ENCODE assay signal across 7 cellular contexts in genomic region chr11:42870480-42870879, GRCh38.
"Had no signal": no experiment of that assay in that cellular context is flagged by ENCODE, and none has a peak within 500 bp of the region (broad histone marks: within the 10 kb centered on the region; RNA-seq: fewer than 3 reads in every experiment).

No MANE protein-coding gene starts in this region.

- H3K4me3 ChIP-seq: GM23248, HAP-1 had no signal

- ATAC-seq: HCT116 had no signal

- H3K27ac Mint-ChIP-seq: HFFc6 had no signal

- H3K9ac ChIP-seq: GM23248 had no signal

- H3K4me1 ChIP-seq: HAP-1 had no signal

- DNase-seq: GM23248, GOT3, H7, HFFc6, IMR-90 had no signal

- H2AFZ ChIP-seq: GM23248 had no signal

- H3K36me3 ChIP-seq: HAP-1 had no signal

- H3K4me3 Mint-ChIP-seq: HFFc6 had no signal

- H3K27ac ChIP-seq: GM23248 had no signal

- H3K9me3 ChIP-seq: HAP-1 had no signal
